Comparison of ENCODE assay signal across 21 cellular contexts in genomic region chr14:26577711-26578110, GRCh38. TPM values are rescaled to one million over a fixed set of nuclear protein-coding genes. Genes with fewer than 3 reads are reported as not detected.
DNase-seq lines count a peak whose midpoint lies in the region; ATAC-seq and TF ChIP-seq lines count a peak whose summit lies in the region.
"Had no signal": no experiment of that assay in that cellular context is flagged by ENCODE, and none has a peak within 500 bp of the region (broad histone marks: within the 10 kb centered on the region; RNA-seq: fewer than 3 reads in every experiment).

No MANE protein-coding gene starts in this region.

- H3K36me3 ChIP-seq in Karpas-422 (ENCODE audit: insufficient read depth, low read length) = no peaks in the 10 kb centered on the region
- H3K36me3 ChIP-seq: BLaER1 had no signal

- no peaks in the 10 kb centered on the region for H3K9me2 ChIP-seq in Karpas-422 (replicated peaks; ENCODE audit: insufficient read depth, low read length)

- H3K9me3 Mint-ChIP-seq in nephron progenitor cell = no peaks in the 10 kb centered on the region

- no peaks in the 10 kb centered on the region for H3K4me1 ChIP-seq in Karpas-422 (ENCODE audit: low read length)
- H3K4me1 ChIP-seq: BLaER1, Caco-2 had no signal

- no peak overlapping the region for H3K27ac Mint-ChIP-seq in nephron progenitor cell
- H3K27ac Mint-ChIP-seq: B cell; CD4-positive, CD25-positive, alpha-beta regulatory T cell; CD8-positive, alpha-beta T cell had no signal

- no peaks in the 10 kb centered on the region for H3K4me1 Mint-ChIP-seq in nephron progenitor cell
- H3K4me1 Mint-ChIP-seq: B cell; CD4-positive, CD25-positive, alpha-beta regulatory T cell had no signal

- in situ Hi-C loops in G401 (cut with HindIII; ENCODE audit: low sequenced_read_pairs) = no loop called here

- no peaks in the 10 kb centered on the region for H3K27me3 ChIP-seq in Karpas-422 (ENCODE audit: low read length)
- H3K27me3 ChIP-seq: BLaER1 had no signal

- no peaks in the 10 kb centered on the region for H3K36me3 Mint-ChIP-seq in nephron progenitor cell (ENCODE audit: low read depth)
- H3K36me3 Mint-ChIP-seq: CD4-positive, CD25-positive, alpha-beta regulatory T cell; CD8-positive, alpha-beta T cell had no signal

- H3K27ac ChIP-seq in Karpas-422 (ENCODE audit: low read length) (no peak overlapping the region), coronary artery (no peak overlapping the region)
- H3K27ac ChIP-seq: BLaER1, C4-2B had no signal

- ATAC-seq in GM19455 (IDR thresholded peaks at IDR 0.05; ENCODE audit: unreplicated experiment) (no peak), GM21381 (IDR thresholded peaks at IDR 0.05; ENCODE audit: unreplicated experiment) (no peak)
- ATAC-seq: CD8-positive, alpha-beta T cell; GM12878 had no signal

- H3K9me3 ChIP-seq in Karpas-422 (ENCODE audit: low read length) = peaks cover 43% of the 10 kb centered on the region
- H3K9me3 ChIP-seq: BLaER1, Caco-2 had no signal

- H3K4me3 ChIP-seq in Karpas-422 (ENCODE audit: low read length) (peak overlapping the region; percentile 11; the same call in 1 of the 2 replicates), coronary artery (no peak overlapping the region)
- H3K4me3 ChIP-seq: BLaER1, GM12878 had no signal

- DNase-seq in G401 (ENCODE audit: low spot score) = peak; percentile 41
- DNase-seq in Karpas-422 = no peak
- DNase-seq in cerebellar cortex (ENCODE audit: low spot score) = peak; percentile 30
- DNase-seq in fibroblast of peridontal ligament (ENCODE audit: extremely low read depth) = peak; percentile 27
- DNase-seq in coronary artery (ENCODE audit: low spot score) = no peak
- DNase-seq in nephron progenitor cell = no peak
- DNase-seq: Caco-2; CD4-positive, CD25-positive, alpha-beta regulatory T cell; CD8-positive, alpha-beta T cell; DMS153; DND-41; GDM1; H7; HCEC 1CT had no signal

- no peak overlapping the region for H3K9ac ChIP-seq in Karpas-422 (ENCODE audit: low read length)
- H3K9ac ChIP-seq: BLaER1 had no signal

- H2AFZ ChIP-seq in Karpas-422 (ENCODE audit: low read length) = no peak overlapping the region

- H3K27me3 Mint-ChIP-seq in nephron progenitor cell (ENCODE audit: low read depth, poor library complexity) = no peaks in the 10 kb centered on the region
- H3K27me3 Mint-ChIP-seq: B cell; CD4-positive, CD25-positive, alpha-beta regulatory T cell had no signal

- H3K4me2 ChIP-seq in Karpas-422 (ENCODE audit: low read depth, low read length, poor library complexity, severe bottlenecking) = no peak overlapping the region
- H3K4me2 ChIP-seq: BLaER1 had no signal

- H4K20me1 ChIP-seq in Karpas-422 (ENCODE audit: insufficient read depth, low read depth, low read length) = no peaks in the 10 kb centered on the region
- H4K20me1 ChIP-seq: BLaER1 had no signal

- TF ChIP-seq CTCF in coronary artery (IDR thresholded peaks at IDR 0.05) = no peak
- no peak for TF ChIP-seq CTCF in nephron progenitor cell (IDR thresholded peaks at IDR 0.05)

- no peak overlapping the region for H3K4me3 Mint-ChIP-seq in nephron progenitor cell
- H3K4me3 Mint-ChIP-seq: B cell; CD4-positive, CD25-positive, alpha-beta regulatory T cell; CD8-positive, alpha-beta T cell had no signal

- H3K79me2 ChIP-seq in Karpas-422 (ENCODE audit: low read length) = no peaks in the 10 kb centered on the region

RNA-seq across cellular contexts. Expression of gene NOVA1, which starts 20.1 kb away (rescaled TPM):
- 0.31 TPM in 1 of 2 replicates, not detected in the other for total RNA-seq in G401 (2014; rRNA removed; shearing (Covaris generic))
- not detected in 2 replicates for total RNA-seq in Karpas-422 (2014; rRNA removed; shearing (Covaris generic); ENCODE audit: low replicate concordance)
- total RNA-seq: A172; B cell; Caco-2; CD8-positive, alpha-beta T cell; GM12878 had no signal

Comparison
In these comparisons a context has a peak if more than half of its experiments do, and no peak if none do; other contexts are left out.
1. DNase-seq: peak in G401 (single experiment), cerebellar cortex (single experiment) and fibroblast of peridontal ligament (single experiment); none in Karpas-422 (single experiment), coronary artery (single experiment) and nephron progenitor cell (single experiment).